Comparison of ENCODE assay signal across 1 cellular context in genomic region chr18:31500161-31500688, GRCh38.
TF ChIP-seq lines count a peak whose summit lies in the region.

No MANE protein-coding gene starts in this region.

TF ChIP-seq in H1, 55 proteins besides CTCF, POLR2A, EP300 and RAD21 (continued from another document):
- TF ChIP-seq SAP30 (IDR thresholded peaks at IDR 0.05; ENCODE audit: insufficient read depth, insufficient replicate concordance, low read length) (no peak), CHD2 (IDR thresholded peaks at IDR 0.05; ENCODE audit: low read length) (no peak), CEBPB (IDR thresholded peaks at IDR 0.05; ENCODE audit: low read depth, low read length) (no peak), ASH2L (IDR thresholded peaks at IDR 0.05; ENCODE audit: low read length) (no peak), SP4 (IDR thresholded peaks at IDR 0.05; ENCODE audit: low read length) (no peak), EGR1 (IDR thresholded peaks at IDR 0.05; ENCODE audit: borderline replicate concordance, low read depth, low read length) (no peak), BACH1 (IDR thresholded peaks at IDR 0.05; ENCODE audit: low read length) (no peak), ATF3 (IDR thresholded peaks at IDR 0.05; ENCODE audit: insufficient read depth, low read depth, low read length) (no peak), MAX (IDR thresholded peaks at IDR 0.05) (no peak), GABPA (IDR thresholded peaks at IDR 0.05; ENCODE audit: borderline replicate concordance, insufficient read depth, low read length) (no peak), SIRT6 (IDR thresholded peaks at IDR 0.05; ENCODE audit: low read length) (no peak)
